ENCODE assay signal across 1 cellular context in genomic region chr19:5767949-5768348, GRCh38.
TF ChIP-seq lines count a peak whose summit lies in the region.

No MANE protein-coding gene starts in this region.

TF ChIP-seq in WTC11, 78 proteins besides CTCF, POLR2A, EP300 and RAD21:
- TF ChIP-seq GABPB1 (CRISPR knock-in tag; IDR thresholded peaks at IDR 0.05) (peak; percentile 58; the same call in 1 of the 2 replicates), ZMAT4 (CRISPR knock-in tag; IDR thresholded peaks at IDR 0.05) (no peak)
TF ChIP-seq in WTC11: peak in this region for 1.
